13 cellular contexts compared by ENCODE assay signal in the genomic region with DNA sequence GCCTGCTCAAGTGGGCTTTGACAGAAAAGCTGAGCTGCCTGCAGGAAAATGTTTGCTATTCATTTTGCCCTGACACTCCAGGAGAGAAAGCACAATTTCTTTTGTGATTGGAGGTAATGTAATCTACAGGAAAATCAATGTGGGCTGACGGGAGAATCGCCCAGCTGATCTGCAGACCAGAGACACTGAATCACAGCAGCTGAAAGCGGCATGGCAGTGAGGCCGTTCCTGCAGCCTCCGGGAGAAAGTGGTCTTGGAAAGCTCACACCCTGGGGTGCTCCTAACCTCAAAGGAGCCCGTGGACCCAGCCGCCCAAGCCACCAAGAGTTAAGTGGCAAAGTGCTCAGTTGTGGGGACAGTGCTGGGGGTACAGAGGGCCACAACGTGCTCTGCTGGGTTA.
"Had no signal": no experiment of that assay in that cellular context is flagged by ENCODE, and none has a peak within 500 bp of the region (broad histone marks: within the 10 kb centered on the region; RNA-seq: fewer than 3 reads in every experiment).

No MANE protein-coding gene starts in this region.

- H3K4me3 ChIP-seq: coronary artery, heart left ventricle, psoas muscle, skin epidermis, suprapubic skin, tibial artery had no signal

- H3K27me3 ChIP-seq: heart left ventricle, suprapubic skin, tibial artery had no signal

- H3K27ac Mint-ChIP-seq: naive thymus-derived CD4-positive, alpha-beta T cell had no signal

- H3K36me3 ChIP-seq: heart left ventricle, suprapubic skin, tibial artery had no signal

- DNase-seq: central memory CD4-positive, alpha-beta T cell; effector CD4-positive, alpha-beta T cell; foreskin melanocyte; mammary epithelial cell; naive thymus-derived CD4-positive, alpha-beta T cell; retina; stimulated activated naive CD4-positive, alpha-beta T cell had no signal

- H3K4me3 Mint-ChIP-seq: naive thymus-derived CD4-positive, alpha-beta T cell had no signal

- H3K4me1 ChIP-seq: heart left ventricle, psoas muscle had no signal

- H3K36me3 Mint-ChIP-seq: naive thymus-derived CD4-positive, alpha-beta T cell had no signal

- H3K9me3 ChIP-seq: heart left ventricle, psoas muscle, suprapubic skin, tibial artery had no signal

- H3K27ac ChIP-seq: coronary artery, heart left ventricle, psoas muscle, skin epidermis, suprapubic skin, tibial artery had no signal

- H3K4me1 Mint-ChIP-seq: naive thymus-derived CD4-positive, alpha-beta T cell had no signal

- ATAC-seq: heart left ventricle; naive thymus-derived CD4-positive, alpha-beta T cell; psoas muscle had no signal

- H3K27me3 Mint-ChIP-seq: naive thymus-derived CD4-positive, alpha-beta T cell had no signal
